ENCODE assay signal across 24 cellular contexts in the genomic region with DNA sequence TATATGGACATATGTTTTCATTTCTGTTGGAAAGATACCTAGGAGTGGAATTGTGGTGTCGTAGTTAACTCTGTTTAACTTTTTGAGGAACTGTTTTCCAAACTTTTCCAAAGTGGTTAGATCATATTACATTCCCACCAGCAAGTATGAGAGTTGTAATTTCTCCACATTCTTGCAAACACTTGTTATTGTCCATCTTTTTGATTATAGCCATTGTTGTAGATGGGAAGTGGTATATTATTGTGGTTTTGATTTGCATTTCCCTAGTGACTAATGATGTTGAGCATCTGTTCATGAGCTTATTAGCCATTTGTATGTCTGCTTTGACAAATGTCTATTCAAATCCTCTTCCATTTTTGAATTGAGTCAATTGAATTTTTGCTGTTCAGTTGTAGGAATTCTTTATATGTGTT. TPM values are rescaled to one million over a fixed set of nuclear protein-coding genes. Genes with fewer than 3 reads are reported as not detected.
DNase-seq lines count a peak whose midpoint lies in the region; ATAC-seq and TF ChIP-seq lines count a peak whose summit lies in the region.
"Had no signal": no experiment of that assay in that cellular context is flagged by ENCODE, and none has a peak within 500 bp of the region (broad histone marks: within the 10 kb centered on the region; RNA-seq: fewer than 3 reads in every experiment).

No MANE protein-coding gene starts in this region.

- whole genome bisulfite sequencing in testis, 2 donors = 91 to 96% methylated on average over 1 of the region's 1 CpG

- peaks cover 26% of the 10 kb centered on the region for H3K4me1 ChIP-seq in testis
- H3K4me1 ChIP-seq: neural progenitor cell had no signal

- H3K4me3 ChIP-seq in testis = no peak overlapping the region
- H3K4me3 ChIP-seq: esophagus muscularis mucosa, neural progenitor cell had no signal

- H3K27me3 Mint-ChIP-seq in WTC11 (ENCODE audit: low read depth) (no peaks in the 10 kb centered on the region), naive B cell (no peaks in the 10 kb centered on the region)
- H3K27me3 Mint-ChIP-seq: progenitor cell of endocrine pancreas; stimulated activated memory B cell treated with anti-CD40 and anti-IgM and Interleukin-4, amounts not matched to agents 10 μg/mL and 1 μg/mL and 100 μg/mL, for 72 hours had no signal

- H3K36me3 Mint-ChIP-seq in WTC11 = no peaks in the 10 kb centered on the region
- H3K36me3 Mint-ChIP-seq in naive B cell = no peaks in the 10 kb centered on the region
- H3K36me3 Mint-ChIP-seq: mesothelial cell of epicardium had no signal

- no peak overlapping the region for H3K4me3 Mint-ChIP-seq in WTC11
- H3K4me3 Mint-ChIP-seq in naive B cell = peak overlapping the region in 3 of 8 donors; percentile 7 to 29 (median 11)
- H3K4me3 Mint-ChIP-seq: activated CD8-positive, alpha-beta T cell treated with anti-CD3 and anti-CD28 coated beads, Interleukin-2, amount 10 ng/mL, durations not matched to agents 7 days and 5 days; mesothelial cell of epicardium; neural progenitor cell; stimulated activated memory B cell treated with anti-CD40 and anti-IgM and Interleukin-4, amounts not matched to agents 10 μg/mL and 1 μg/mL and 100 μg/mL, for 72 hours had no signal

- H3K27me3 ChIP-seq in testis = no peaks in the 10 kb centered on the region
- H3K27me3 ChIP-seq: esophagus muscularis mucosa, neural progenitor cell had no signal

- no peak overlapping the region for H3K27ac ChIP-seq in testis
- H3K27ac ChIP-seq: esophagus muscularis mucosa, neural progenitor cell, RWPE1 had no signal

- CTCF ChIA-PET in WTC11 (lab: Charles Lee) = no interaction called here

- no peaks in the 10 kb centered on the region for H3K9me3 ChIP-seq in testis
- H3K9me3 ChIP-seq: esophagus muscularis mucosa had no signal

- TF ChIP-seq POLR2A in testis (IDR thresholded peaks at IDR 0.05) = no peak

- H3K36me3 ChIP-seq in testis (ENCODE audit: low read depth, missing control alignments) = no peaks in the 10 kb centered on the region
- H3K36me3 ChIP-seq: esophagus muscularis mucosa, neural progenitor cell had no signal

- H3K9me3 Mint-ChIP-seq in WTC11 (no peaks in the 10 kb centered on the region), naive B cell (peaks cover 0 to 1% (median 0%) of the 10 kb centered on the region in 7 donors)
- H3K9me3 Mint-ChIP-seq: mesothelial cell of epicardium; neural progenitor cell; stimulated activated memory B cell treated with anti-CD40 and anti-IgM and Interleukin-4, amounts not matched to agents 10 μg/mL and 1 μg/mL and 100 μg/mL, for 72 hours had no signal

- H3K27ac Mint-ChIP-seq in WTC11 (peak overlapping the region; percentile 52; the same call in 1 of the 2 replicates), naive B cell (peak overlapping the region in 1 of 6 donors; percentile 7)
- H3K27ac Mint-ChIP-seq: activated CD8-positive, alpha-beta T cell treated with anti-CD3 and anti-CD28 coated beads, Interleukin-2, amount 10 ng/mL, durations not matched to agents 7 days and 5 days; neural progenitor cell; stimulated activated memory B cell treated with anti-CD40 and anti-IgM and Interleukin-4, amounts not matched to agents 10 μg/mL and 1 μg/mL and 100 μg/mL, for 72 hours had no signal

- DNase-seq in EH (ENCODE audit: low read depth) = peak; percentile 60
- DNase-seq in HCEC 1CT = peak; percentile 19
- DNase-seq in WTC11 (ENCODE audit: low spot score) = no peak
- no peak for DNase-seq in naive B cell
- DNase-seq in islet precursor cell = no peak
- no peak for DNase-seq in ureter (ENCODE audit: low spot score)
- DNase-seq in testis = no peak
- DNase-seq: activated CD8-positive, alpha-beta T cell treated with anti-CD3 and anti-CD28 coated beads, Interleukin-2, amount 10 ng/mL, durations not matched to agents 7 days and 5 days; activated naive CD4-positive, alpha-beta T cell; activated T-cell treated with anti-CD3 and anti-CD28 coated beads, Interleukin-2, amount 50 U/mL, for 1 hour; anterior cingulate cortex; effector CD4-positive, alpha-beta T cell; EL; left cardiac atrium; NCI-H2081; NCI-H510A treated with DMSO at 0.1 percent for 48 hours; T-helper 9 cell had no signal

- no peak for TF ChIP-seq CTCF in WTC11 (IDR thresholded peaks at IDR 0.05)
- TF ChIP-seq CTCF in testis (IDR thresholded peaks at IDR 0.05) = no peak

- ATAC-seq in WTC11 (no peak), naive B cell (ENCODE audit: low read depth in 2 of 2) (peak; percentile 48 to 65)
- ATAC-seq: activated CD8-positive, alpha-beta T cell treated with anti-CD3 and anti-CD28 coated beads, Interleukin-2, amount 10 ng/mL, durations not matched to agents 7 days and 5 days; left cardiac atrium; SK-N-SH treated with all-trans-retinoic acid at 6 μM for 48 hours; stimulated activated memory B cell treated with anti-CD40 and anti-IgM and Interleukin-4, amounts not matched to agents 10 μg/mL and 1 μg/mL and 100 μg/mL, for 72 hours had no signal

- POLR2A ChIA-PET in WTC11 (lab: Charles Lee) = no interaction called here

- H3K4me1 Mint-ChIP-seq in WTC11 (peaks cover 32% of the 10 kb centered on the region), naive B cell (peaks cover 25 to 53% (median 35%) of the 10 kb centered on the region in 3 donors)

- intact Hi-C loops in testis (cut with DNase I; ENCODE audit: low total_unique reads) = no loop called here

TF ChIP-seq in WTC11, 78 proteins besides CTCF, POLR2A, EP300 and RAD21:
- TF ChIP-seq, protein P1, sequence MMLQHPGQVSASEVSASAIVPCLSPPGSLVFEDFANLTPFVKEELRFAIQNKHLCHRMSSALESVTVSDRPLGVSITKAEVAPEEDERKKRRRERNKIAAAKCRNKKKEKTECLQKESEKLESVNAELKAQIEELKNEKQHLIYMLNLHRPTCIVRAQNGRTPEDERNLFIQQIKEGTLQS (CRISPR knock-in tag; conservative IDR thresholded peaks at IDR 0.05) = no peak
- TF ChIP-seq E2F4 (CRISPR knock-in tag; IDR thresholded peaks at IDR 0.05; ENCODE audit: borderline replicate concordance, low read depth) (no peak), RORB (CRISPR knock-in tag; IDR thresholded peaks at IDR 0.05) (no peak)
TF ChIP-seq in WTC11: peak in this region for 0.

RNA-seq across cellular contexts. Expression of gene CAMTA1, which starts 19.8 kb away (rescaled TPM):
- total RNA-seq in WTC11 (2021) (86.4 to 116 TPM (median 112 TPM) in 3 replicates), ureter (88.1 TPM), testis (100 to 1,000 TPM; 119 to 158 TPM)
- polyA plus RNA-seq in naive B cell (ENCODE audit: low read depth in 6 of 6) (100 to 1,000 TPM in 1 of 6 donors, 10 to 100 TPM in 5; 75.4 to 140 (median 88.8) TPM), testis (ENCODE audit: insufficient read depth, low read depth, low replicate concordance) (116 TPM)

Comparison
In these comparisons a context has a peak if more than half of its experiments do, and no peak if none do; other contexts are left out.
1. DNase-seq: peak in EH (single experiment) and HCEC 1CT (single experiment); none in WTC11 (single experiment), naive B cell (single experiment), islet precursor cell (single experiment), ureter (single experiment) and testis (single experiment).